9 cellular contexts compared by ENCODE assay signal in the genomic region with DNA sequence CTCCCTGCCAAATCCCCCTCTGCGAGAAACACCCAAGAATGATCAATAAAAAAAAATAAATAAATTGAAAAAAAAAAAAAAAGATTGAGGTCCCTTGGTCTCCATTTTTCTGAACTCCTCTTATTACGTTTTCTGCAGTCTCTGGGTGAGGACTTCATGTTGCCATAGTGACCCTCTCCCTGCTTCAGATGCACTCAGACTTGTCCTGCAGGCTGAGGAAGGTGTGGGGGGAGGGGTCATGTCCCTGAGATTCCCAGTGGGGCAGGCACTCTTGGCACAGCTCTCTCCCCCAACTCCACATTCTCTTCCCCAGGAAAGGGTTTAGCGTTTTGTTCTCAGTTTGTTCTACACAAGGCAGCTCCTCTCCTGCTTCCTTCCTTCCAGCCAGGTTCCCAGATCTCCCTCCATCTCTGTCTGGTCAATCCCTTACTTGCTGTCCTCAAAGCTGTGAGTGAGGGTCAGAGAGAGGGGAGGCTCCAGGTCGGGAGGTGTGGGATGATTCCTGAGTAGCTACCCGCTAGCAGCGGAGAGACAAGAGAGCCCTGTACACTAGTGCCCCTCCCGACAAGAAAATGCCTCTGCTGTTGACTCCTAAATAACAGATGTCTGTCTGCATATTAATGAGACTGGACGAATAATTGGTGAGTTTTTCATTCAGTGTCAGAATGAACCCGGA.
DNase-seq lines count a peak whose midpoint lies in the region; ATAC-seq lines count a peak whose summit lies in the region.
"Had no signal": no experiment of that assay in that cellular context is flagged by ENCODE, and none has a peak within 500 bp of the region (broad histone marks: within the 10 kb centered on the region; RNA-seq: fewer than 3 reads in every experiment).

No MANE protein-coding gene starts in this region.

- no peaks in the 10 kb centered on the region for H3K27me3 ChIP-seq in HUES48 (ENCODE audit: control insufficient read depth, insufficient read depth, low read length)
- H3K27me3 ChIP-seq: suprapubic skin had no signal

- H3K27ac ChIP-seq in HUES48 (ENCODE audit: low read depth, low read length), result peak overlapping the region; percentile 81
- H3K27ac ChIP-seq: suprapubic skin had no signal

- ATAC-seq in effector memory CD8-positive, alpha-beta T cell (replicated peaks), result no peak

- no peaks in the 10 kb centered on the region for H3K27me3 Mint-ChIP-seq in effector memory CD8-positive, alpha-beta T cell

- H3K4me3 ChIP-seq in HUES48 (ENCODE audit: low read depth, low read length) (peak overlapping the region; percentile 25; the same call in 1 of the 2 replicates), iPS-18c (ENCODE audit: insufficient read depth, low read depth, low read length) (peak overlapping the region; percentile 4; the same call in 1 of the 2 replicates)
- H3K4me3 ChIP-seq: suprapubic skin had no signal

- no peaks in the 10 kb centered on the region for H3K9me3 Mint-ChIP-seq in effector memory CD8-positive, alpha-beta T cell

- H3K4me1 ChIP-seq in HUES48 (ENCODE audit: control insufficient read depth, insufficient read depth, low read length), result peaks cover 45% of the 10 kb centered on the region
- H3K4me1 ChIP-seq: suprapubic skin had no signal

- H3K9ac ChIP-seq in HUES48 (ENCODE audit: low read depth, low read length), result no peak overlapping the region; the same call in 1 of the 2 replicates

- no peak overlapping the region for H3K27ac Mint-ChIP-seq in effector memory CD8-positive, alpha-beta T cell

- peaks cover 2% of the 10 kb centered on the region for H3K36me3 ChIP-seq in HUES48 (ENCODE audit: control insufficient read depth, insufficient read depth, low read length)
- H3K36me3 ChIP-seq: suprapubic skin had no signal

- DNase-seq in NCI-H774 (lab: John Stamatoyannopoulos, UW) (peak; percentile 13), retina (peak; percentile 82), NCI-H446 (lab: John Stamatoyannopoulos, UW) (no peak), NCI-H1436 treated with DMSO at 0.1 percent for 48 hours (lab: John Stamatoyannopoulos, UW) (no peak)
- no peak for DNase-seq in effector memory CD8-positive, alpha-beta T cell
- DNase-seq: activated T-cell treated with anti-CD3 and anti-CD28 coated beads, Interleukin-2, amount 50 U/mL, for 48 hours had no signal

- no peaks in the 10 kb centered on the region for H3K36me3 Mint-ChIP-seq in effector memory CD8-positive, alpha-beta T cell (ENCODE audit: insufficient read depth)

- H3K4me1 Mint-ChIP-seq in effector memory CD8-positive, alpha-beta T cell (ENCODE audit: low read depth in 2 of 2), result no peaks in the 10 kb centered on the region

- no peak overlapping the region for H3K4me3 Mint-ChIP-seq in effector memory CD8-positive, alpha-beta T cell

- H3K9me3 ChIP-seq in HUES48 (ENCODE audit: control insufficient read depth, insufficient read depth, low read length), result no peaks in the 10 kb centered on the region
- no peaks in the 10 kb centered on the region for H3K9me3 ChIP-seq in iPS-18c (ENCODE audit: control insufficient read depth, insufficient read depth, low read length)
- H3K9me3 ChIP-seq: suprapubic skin had no signal

Comparison
In these comparisons a context has a peak if more than half of its experiments do, and no peak if none do; other contexts are left out.
1. DNase-seq: peak in NCI-H774 (single experiment) and retina (single experiment); none in NCI-H446 (0 of 2), effector memory CD8-positive, alpha-beta T cell (0 of 3) and NCI-H1436 treated with DMSO at 0.1 percent for 48 hours (single experiment).